In genomic region chr9:87510251-87510683, GRCh38 we compare ENCODE assay signal across 2 cellular contexts.
TF ChIP-seq lines count a peak whose summit lies in the region.

No MANE protein-coding gene starts in this region.

TF ChIP-seq in WTC11, 78 proteins besides CTCF, POLR2A, EP300 and RAD21:
- TF ChIP-seq E2F5 (CRISPR knock-in tag; IDR thresholded peaks at IDR 0.05) (no peak), AFF4 (CRISPR knock-in tag; IDR thresholded peaks at IDR 0.05; ENCODE audit: borderline replicate concordance) (no peak), CDX4 (CRISPR knock-in tag; IDR thresholded peaks at IDR 0.05; ENCODE audit: borderline replicate concordance) (no peak), USF2 (CRISPR knock-in tag; IDR thresholded peaks at IDR 0.05) (no peak), ZNF423 (CRISPR knock-in tag; IDR thresholded peaks at IDR 0.05) (no peak), ZNF263 (CRISPR knock-in tag; IDR thresholded peaks at IDR 0.05; ENCODE audit: low read depth) (no peak), NR1H2 (CRISPR knock-in tag; IDR thresholded peaks at IDR 0.05) (no peak)

TF ChIP-seq in H1, 55 proteins besides CTCF, POLR2A, EP300 and RAD21:
- TF ChIP-seq NANOG (IDR thresholded peaks at IDR 0.05; ENCODE audit: insufficient read depth, low read depth, low read length, poor library complexity, severe bottlenecking) (no peak), EZH2 (IDR thresholded peaks at IDR 0.05; ENCODE audit: low read depth, low read length, severe bottlenecking) (no peak), KDM4A (IDR thresholded peaks at IDR 0.05; ENCODE audit: low read depth, low read length, severe bottlenecking) (no peak), TEAD4 (IDR thresholded peaks at IDR 0.05; ENCODE audit: low read depth, low read length) (no peak), FOSL1 (IDR thresholded peaks at IDR 0.05; ENCODE audit: insufficient read depth, low read depth, low read length) (no peak), YY1 (IDR thresholded peaks at IDR 0.05; ENCODE audit: low read depth, low read length) (no peak), CTBP2 (IDR thresholded peaks at IDR 0.05; ENCODE audit: borderline replicate concordance, insufficient read depth, insufficient read length, low read length) (no peak), SP4 (IDR thresholded peaks at IDR 0.05; ENCODE audit: low read length) (no peak), SP2 (IDR thresholded peaks at IDR 0.05; ENCODE audit: low read length) (no peak), CBX5 (IDR thresholded peaks at IDR 0.05; ENCODE audit: low read depth, low read length) (no peak), SUZ12 (IDR thresholded peaks at IDR 0.05; ENCODE audit: low read length) (no peak), JUN (IDR thresholded peaks at IDR 0.05; ENCODE audit: low read depth, low read length) (no peak), CREB1 (IDR thresholded peaks at IDR 0.05) (no peak), EGR1 (IDR thresholded peaks at IDR 0.05; ENCODE audit: borderline replicate concordance, low read depth, low read length) (no peak), TBP (IDR thresholded peaks at IDR 0.05; ENCODE audit: low read depth, low read length) (no peak), SIRT6 (IDR thresholded peaks at IDR 0.05; ENCODE audit: low read length) (no peak), KDM1A (IDR thresholded peaks at IDR 0.05; ENCODE audit: borderline replicate concordance, low read length) (no peak), GABPA (IDR thresholded peaks at IDR 0.05; ENCODE audit: borderline replicate concordance, insufficient read depth, low read length) (no peak), HDAC6 (IDR thresholded peaks at IDR 0.05; ENCODE audit: low read depth, low read length) (no peak)
